Comparison of ENCODE assay signal across 8 cellular contexts in the genomic region with DNA sequence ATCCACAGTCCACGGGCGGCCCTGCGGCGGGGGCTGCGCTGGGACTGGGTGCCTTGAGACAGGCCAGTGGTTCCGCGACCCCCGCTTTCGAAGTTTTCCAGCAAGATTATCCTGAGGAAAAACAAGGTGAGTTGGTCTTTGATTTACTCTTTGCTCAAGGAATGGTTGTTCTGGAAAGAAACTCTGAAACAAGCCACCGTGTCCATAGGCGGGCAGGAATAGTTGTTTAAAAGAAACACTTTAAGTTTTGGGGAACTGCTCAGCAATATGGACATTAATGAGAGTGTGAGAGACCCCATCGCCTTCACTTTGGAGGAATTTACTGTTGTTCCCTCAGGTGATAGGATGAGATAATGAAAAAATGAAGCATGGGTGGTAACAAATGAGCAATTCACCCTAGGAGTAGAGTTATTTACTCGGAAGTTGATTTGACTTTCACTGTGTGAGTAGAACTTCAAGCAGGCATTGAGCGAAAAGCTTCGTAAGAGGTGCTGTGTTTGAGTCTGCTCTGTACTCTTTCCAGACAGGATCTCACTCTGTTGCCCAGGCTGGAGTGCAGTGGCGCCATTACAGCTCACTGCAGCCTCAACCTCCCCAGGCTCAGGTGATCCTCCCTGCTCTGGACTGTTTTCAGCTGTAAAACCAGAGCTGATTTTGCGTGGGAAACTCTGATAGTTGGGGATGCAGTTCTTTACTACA. TPM values are rescaled to one million over a fixed set of nuclear protein-coding genes. Genes with fewer than 3 reads are reported as not detected.
DNase-seq lines count a peak whose midpoint lies in the region; ATAC-seq, FAIRE-seq and TF ChIP-seq lines count a peak whose summit lies in the region.
"Had no signal": no experiment of that assay in that cellular context is flagged by ENCODE, and none has a peak within 500 bp of the region (broad histone marks: within the 10 kb centered on the region; RNA-seq: fewer than 3 reads in every experiment).

No MANE protein-coding gene starts in this region.

- H3K27me3 ChIP-seq in stomach, result peaks cover 0 to 27% (median 15%) of the 10 kb centered on the region in 3 donors

- H3K4me3 ChIP-seq in astrocyte of the spinal cord (ENCODE audit: low read depth, low read length) (peak overlapping the region; percentile 68), stomach (peak overlapping the region; percentile 73 to 76 (median 75))

- TF ChIP-seq CTCF in astrocyte of the spinal cord (IDR thresholded peaks at IDR 0.05; ENCODE audit: low read depth, low read length) (no peak), stomach (IDR thresholded peaks at IDR 0.05) (no peak)

- FAIRE-seq in HTR-8/SVneo (lab: Jason Lieb, UNC) (no peak), GM19239 (lab: Jason Lieb, UNC) (no peak)

- H3K4me1 ChIP-seq in stomach, result peaks cover 0 to 38% (median 20%) of the 10 kb centered on the region in 4 donors

- in situ Hi-C loops in astrocyte of the spinal cord (cut with HindIII; ENCODE audit: low sequenced_read_pairs), result no loop called here

- no peaks in the 10 kb centered on the region for H3K36me3 ChIP-seq in stomach

- peak; percentile 1 for DNase-seq in HTR-8/SVneo (ENCODE audit: insufficient read length, low spot score)
- peak; percentile 17 for DNase-seq in astrocyte of the spinal cord (ENCODE audit: low read depth, low spot score)
- peak; percentile 58 for DNase-seq in left lobe of liver (ENCODE audit: low spot score)
- DNase-seq in stomach, result peak; percentile 30
- DNase-seq in posterior vena cava (ENCODE audit: low spot score), result no peak
- DNase-seq in stimulated activated CD4-positive, alpha-beta T cell treated with anti-CD3 and anti-CD28 coated beads, Interleukin-2, amount 100 ng/mL, for 48 hours, result no peak
- DNase-seq in GM19239 (ENCODE audit: insufficient read length, low spot score), result no peak

- TF ChIP-seq POLR2A in stomach (IDR thresholded peaks at IDR 0.05), result no peak

- no peaks in the 10 kb centered on the region for H3K9me3 ChIP-seq in stomach

- H3K27ac ChIP-seq in stomach, result peak overlapping the region; percentile 89 to 94 (median 92)

- intact Hi-C loops in stomach (cut with DNase I; ENCODE audit: low total_unique reads) (no loop called here), posterior vena cava (cut with DNase I) (loop anchor here in 1 of 2 donors (1.0 kb wide), 1 partner anchor 22 kb away; no protein-coding TSS in a partner anchor)

- 11 to 19% (median 17%) methylated on average over 17 of the region's 17 CpGs for WGBS in stomach, 5 donors

- TF ChIP-seq EP300 in stomach (IDR thresholded peaks at IDR 0.05), result no peak

- peak; percentile 41 for ATAC-seq in left lobe of liver

RNA-seq across cellular contexts. Expression of a gene that starts 1.1 kb away (rescaled TPM):
- total RNA-seq in left lobe of liver (6.9 TPM), stomach (1 to 10 TPM in 4 of 5 donors, not detected in 1; 1.8 to 6.1 (median 3.2) TPM), posterior vena cava (under 1 TPM; 0.09 to 0.24 TPM)
- 1 to 10 TPM; 1.2 to 1.7 (median 1.4) TPM for polyA plus RNA-seq in stomach
- total RNA-seq: T-helper 1 cell treated with Interleukin-12 subunit alpha and Interleukin-12 subunit beta and Interleukin-4 antibody, amounts not matched to agents 30 ng/mL and 1 ng/mL, for 36 hours had no signal

Comparison
In these comparisons a context has a peak if more than half of its experiments do, and no peak if none do; other contexts are left out.
1. DNase-seq: peak in HTR-8/SVneo (single experiment), astrocyte of the spinal cord (single experiment), left lobe of liver (single experiment) and stomach (single experiment); none in posterior vena cava (single experiment), stimulated activated CD4-positive, alpha-beta T cell treated with anti-CD3 and anti-CD28 coated beads, Interleukin-2, amount 100 ng/mL, for 48 hours (0 of 2) and GM19239 (single experiment).